In the genomic region with DNA sequence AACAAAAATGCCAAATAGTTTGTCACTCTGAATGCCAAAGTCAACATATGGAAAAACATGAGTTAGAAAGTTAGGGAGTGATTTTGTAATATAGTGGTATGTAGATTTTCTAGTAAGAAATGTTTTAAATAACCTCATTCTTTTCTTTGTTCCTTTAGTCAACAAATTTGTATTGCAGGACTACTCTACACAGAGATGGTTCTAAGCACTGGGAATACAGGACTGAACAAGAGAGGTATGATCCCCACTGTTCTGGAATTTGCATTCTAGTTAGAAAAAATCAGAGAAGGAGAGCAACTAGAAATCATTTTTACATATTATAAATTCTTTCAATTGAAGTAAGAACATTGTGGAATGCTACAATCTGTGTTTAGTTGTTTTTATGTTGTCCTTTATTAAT, we compare ENCODE assay signal across 19 cellular contexts.
DNase-seq lines count a peak whose midpoint lies in the region; ATAC-seq, FAIRE-seq and TF ChIP-seq lines count a peak whose summit lies in the region.
"Had no signal": no experiment of that assay in that cellular context is flagged by ENCODE, and none has a peak within 500 bp of the region (broad histone marks: within the 10 kb centered on the region; RNA-seq: fewer than 3 reads in every experiment).

No MANE protein-coding gene starts in this region.

- no peak overlapping the region for H2AFZ ChIP-seq in GM23338

- H3K4me2 ChIP-seq in GM23338 = no peak overlapping the region
- H3K4me2 ChIP-seq: BLaER1 had no signal

- H3K9me3 Mint-ChIP-seq in GM23338 = peaks cover 25% of the 10 kb centered on the region

- TF ChIP-seq CTCF in GM23338 (conservative IDR thresholded peaks at IDR 0.05; ENCODE audit: low read depth in 2 of 2) = no peak
- no peak for TF ChIP-seq CTCF in bronchial epithelial cell (IDR thresholded peaks at IDR 0.05; ENCODE audit: insufficient read depth, low read length, severe bottlenecking)
- no peak for TF ChIP-seq CTCF in epithelial cell of esophagus (IDR thresholded peaks at IDR 0.05; ENCODE audit: insufficient read depth, low read depth, low read length, missing control alignments)
- no peak for TF ChIP-seq CTCF in pancreas (IDR thresholded peaks at IDR 0.05)

- no peak for DNase-seq in GM23338 (ENCODE audit: low spot score)
- peak; percentile 5 for DNase-seq in bronchial epithelial cell (ENCODE audit: low read depth)
- peak; percentile 13 for DNase-seq in epithelial cell of esophagus (ENCODE audit: low read depth)
- DNase-seq in activated effector memory CD4-positive, alpha-beta T cell treated with anti-CD3 and anti-CD28 coated beads, Interleukin-2, amount 50 U/mL, for 16 hours = no peak
- DNase-seq in pancreas = no peak
- no peak for DNase-seq in COLO829 (ENCODE audit: low spot score)
- DNase-seq: 8988T; Calu3; CD4-positive, alpha-beta memory T cell; DMS 273 treated with DMSO at 0.1 percent for 48 hours; GDM1; H9 had no signal

- H3K4me1 ChIP-seq in GM23338 (ENCODE audit: insufficient read depth) (no peaks in the 10 kb centered on the region; the same call in 1 of the 2 replicates), pancreas (no peaks in the 10 kb centered on the region)
- H3K4me1 ChIP-seq: BLaER1 had no signal

- no peak overlapping the region for H3K4me3 ChIP-seq in GM23338
- H3K4me3 ChIP-seq in bronchial epithelial cell (ENCODE audit: low read depth, low read length) = no peak overlapping the region
- no peak overlapping the region for H3K4me3 ChIP-seq in epithelial cell of esophagus (ENCODE audit: low read length)
- H3K4me3 ChIP-seq in pancreas = no peak overlapping the region
- H3K4me3 ChIP-seq: BLaER1 had no signal

- H3K9me3 ChIP-seq in pancreas = no peaks in the 10 kb centered on the region
- H3K9me3 ChIP-seq: BLaER1 had no signal

- ATAC-seq in GM23338 (no peak), pancreas (no peak), GM18520 (IDR thresholded peaks at IDR 0.05; ENCODE audit: unreplicated experiment) (no peak)
- ATAC-seq: HepG2 had no signal

- peaks cover 2% of the 10 kb centered on the region for H3K27me3 Mint-ChIP-seq in GM23338 (ENCODE audit: insufficient read depth, low read depth, poor library complexity)
- H3K27me3 Mint-ChIP-seq: CD4-positive, alpha-beta memory T cell; IgD-negative memory B cell had no signal

- 0 out of 2 replicates have a peak overlapping the region, but pooled peaks have one; percentile 16 for H3K27ac Mint-ChIP-seq in GM23338
- H3K27ac Mint-ChIP-seq: CD14-positive monocyte; CD4-positive, alpha-beta memory T cell; IgD-negative memory B cell had no signal

- H3K27me3 ChIP-seq in GM23338 (ENCODE audit: insufficient read depth) = no peaks in the 10 kb centered on the region
- no peaks in the 10 kb centered on the region for H3K27me3 ChIP-seq in bronchial epithelial cell (ENCODE audit: control insufficient read depth, insufficient read depth, low read length)
- no peaks in the 10 kb centered on the region for H3K27me3 ChIP-seq in pancreas
- H3K27me3 ChIP-seq: BLaER1 had no signal

- no peaks in the 10 kb centered on the region for H3F3A ChIP-seq in GM23338 (replicated peaks; ENCODE audit: low read depth)

- H3K27ac ChIP-seq in GM23338 (ENCODE audit: low read depth) (no peak overlapping the region), pancreas (no peak overlapping the region)
- H3K27ac ChIP-seq: BLaER1 had no signal

- no peaks in the 10 kb centered on the region for H3K36me3 ChIP-seq in GM23338 (ENCODE audit: insufficient read depth)
- no peaks in the 10 kb centered on the region for H3K36me3 ChIP-seq in bronchial epithelial cell (ENCODE audit: control insufficient read depth, insufficient read depth, low read length)
- no peaks in the 10 kb centered on the region for H3K36me3 ChIP-seq in pancreas
- H3K36me3 ChIP-seq: BLaER1 had no signal

- H3K36me3 Mint-ChIP-seq in GM23338 (ENCODE audit: low read depth) = peaks cover 25% of the 10 kb centered on the region
- H3K36me3 Mint-ChIP-seq: CD14-positive monocyte; CD4-positive, alpha-beta memory T cell had no signal

- no peaks in the 10 kb centered on the region for H3K79me2 ChIP-seq in GM23338 (replicated peaks; ENCODE audit: insufficient read depth)

- no peak overlapping the region for H3K4me3 Mint-ChIP-seq in GM23338
- H3K4me3 Mint-ChIP-seq: CD14-positive monocyte; CD4-positive, alpha-beta memory T cell; H9; IgD-negative memory B cell had no signal

- peaks cover 23% of the 10 kb centered on the region for H3K4me1 Mint-ChIP-seq in GM23338
- H3K4me1 Mint-ChIP-seq: CD14-positive monocyte; CD4-positive, alpha-beta memory T cell; IgD-negative memory B cell had no signal

- FAIRE-seq in bronchial epithelial cell (lab: Jason Lieb, UNC) = no peak
- no peak for FAIRE-seq in pancreas (lab: Jason Lieb, UNC)
- FAIRE-seq: GM12892, H1, HepG2 had no signal

- no peaks in the 10 kb centered on the region for H4K20me1 ChIP-seq in GM23338 (replicated peaks; ENCODE audit: insufficient read depth)
- H4K20me1 ChIP-seq: BLaER1 had no signal

- H3K9me2 ChIP-seq in GM23338 (ENCODE audit: insufficient read depth) = no peaks in the 10 kb centered on the region

- intact Hi-C loops in pancreas (cut with DNase I) = no loop called here

TF ChIP-seq in GM23338, 12 proteins besides CTCF, POLR2A, EP300 and RAD21 (continues in another document):
- no peak for TF ChIP-seq EZH2 (IDR thresholded peaks at IDR 0.05; ENCODE audit: low read depth, unreplicated experiment)
- TF ChIP-seq, protein P1, sequence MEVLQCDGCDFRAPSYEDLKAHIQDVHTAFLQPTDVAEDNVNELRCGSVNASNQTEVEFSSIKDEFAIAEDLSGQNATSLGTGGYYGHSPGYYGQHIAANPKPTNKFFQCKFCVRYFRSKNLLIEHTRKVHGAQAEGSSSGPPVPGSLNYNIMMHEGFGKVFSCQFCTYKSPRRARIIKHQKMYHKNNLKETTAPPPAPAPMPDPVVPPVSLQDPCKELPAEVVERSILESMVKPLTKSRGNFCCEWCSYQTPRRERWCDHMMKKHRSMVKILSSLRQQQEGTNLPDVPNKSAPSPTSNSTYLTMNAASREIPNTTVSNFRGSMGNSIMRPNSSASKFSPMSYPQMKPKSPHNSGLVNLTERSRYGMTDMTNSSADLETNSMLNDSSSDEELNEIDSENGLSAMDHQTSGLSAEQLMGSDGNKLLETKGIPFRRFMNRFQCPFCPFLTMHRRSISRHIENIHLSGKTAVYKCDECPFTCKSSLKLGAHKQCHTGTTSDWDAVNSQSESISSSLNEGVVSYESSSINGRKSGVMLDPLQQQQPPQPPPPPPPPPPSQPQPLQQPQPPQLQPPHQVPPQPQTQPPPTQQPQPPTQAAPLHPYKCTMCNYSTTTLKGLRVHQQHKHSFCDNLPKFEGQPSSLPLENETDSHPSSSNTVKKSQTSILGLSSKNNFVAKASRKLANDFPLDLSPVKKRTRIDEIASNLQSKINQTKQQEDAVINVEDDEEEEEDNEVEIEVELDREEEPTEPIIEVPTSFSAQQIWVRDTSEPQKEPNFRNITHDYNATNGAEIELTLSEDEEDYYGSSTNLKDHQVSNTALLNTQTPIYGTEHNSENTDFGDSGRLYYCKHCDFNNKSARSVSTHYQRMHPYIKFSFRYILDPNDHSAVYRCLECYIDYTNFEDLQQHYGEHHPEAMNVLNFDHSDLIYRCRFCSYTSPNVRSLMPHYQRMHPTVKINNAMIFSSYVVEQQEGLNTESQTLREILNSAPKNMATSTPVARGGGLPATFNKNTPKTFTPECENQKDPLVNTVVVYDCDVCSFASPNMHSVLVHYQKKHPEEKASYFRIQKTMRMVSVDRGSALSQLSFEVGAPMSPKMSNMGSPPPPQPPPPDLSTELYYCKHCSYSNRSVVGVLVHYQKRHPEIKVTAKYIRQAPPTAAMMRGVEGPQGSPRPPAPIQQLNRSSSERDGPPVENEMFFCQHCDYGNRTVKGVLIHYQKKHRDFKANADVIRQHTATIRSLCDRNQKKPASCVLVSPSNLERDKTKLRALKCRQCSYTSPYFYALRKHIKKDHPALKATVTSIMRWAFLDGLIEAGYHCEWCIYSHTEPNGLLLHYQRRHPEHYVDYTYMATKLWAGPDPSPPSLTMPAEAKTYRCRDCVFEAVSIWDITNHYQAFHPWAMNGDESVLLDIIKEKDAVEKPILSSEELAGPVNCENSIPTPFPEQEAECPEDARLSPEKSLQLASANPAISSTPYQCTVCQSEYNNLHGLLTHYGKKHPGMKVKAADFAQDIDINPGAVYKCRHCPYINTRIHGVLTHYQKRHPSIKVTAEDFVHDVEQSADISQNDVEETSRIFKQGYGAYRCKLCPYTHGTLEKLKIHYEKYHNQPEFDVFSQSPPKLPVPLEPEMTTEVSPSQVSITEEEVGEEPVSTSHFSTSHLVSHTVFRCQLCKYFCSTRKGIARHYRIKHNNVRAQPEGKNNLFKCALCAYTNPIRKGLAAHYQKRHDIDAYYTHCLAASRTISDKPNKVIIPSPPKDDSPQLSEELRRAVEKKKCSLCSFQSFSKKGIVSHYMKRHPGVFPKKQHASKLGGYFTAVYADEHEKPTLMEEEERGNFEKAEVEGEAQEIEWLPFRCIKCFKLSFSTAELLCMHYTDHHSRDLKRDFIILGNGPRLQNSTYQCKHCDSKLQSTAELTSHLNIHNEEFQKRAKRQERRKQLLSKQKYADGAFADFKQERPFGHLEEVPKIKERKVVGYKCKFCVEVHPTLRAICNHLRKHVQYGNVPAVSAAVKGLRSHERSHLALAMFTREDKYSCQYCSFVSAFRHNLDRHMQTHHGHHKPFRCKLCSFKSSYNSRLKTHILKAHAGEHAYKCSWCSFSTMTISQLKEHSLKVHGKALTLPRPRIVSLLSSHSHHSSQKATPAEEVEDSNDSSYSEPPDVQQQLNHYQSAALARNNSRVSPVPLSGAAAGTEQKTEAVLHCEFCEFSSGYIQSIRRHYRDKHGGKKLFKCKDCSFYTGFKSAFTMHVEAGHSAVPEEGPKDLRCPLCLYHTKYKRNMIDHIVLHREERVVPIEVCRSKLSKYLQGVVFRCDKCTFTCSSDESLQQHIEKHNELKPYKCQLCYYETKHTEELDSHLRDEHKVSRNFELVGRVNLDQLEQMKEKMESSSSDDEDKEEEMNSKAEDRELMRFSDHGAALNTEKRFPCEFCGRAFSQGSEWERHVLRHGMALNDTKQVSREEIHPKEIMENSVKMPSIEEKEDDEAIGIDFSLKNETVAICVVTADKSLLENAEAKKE (CRISPR knock-in tag; IDR thresholded peaks at IDR 0.05) = no peak
- no peak for TF ChIP-seq NANOG (IDR thresholded peaks at IDR 0.05; ENCODE audit: borderline replicate concordance)
- no peak for TF ChIP-seq CREB1 (CRISPR knock-in tag; IDR thresholded peaks at IDR 0.05; ENCODE audit: low read depth)
- no peak for TF ChIP-seq ETS1 (IDR thresholded peaks at IDR 0.05)
- no peak for TF ChIP-seq POLR2AphosphoS5 (IDR thresholded peaks at IDR 0.05; ENCODE audit: low read depth)
- no peak for TF ChIP-seq JUNB (IDR thresholded peaks at IDR 0.05; ENCODE audit: unreplicated experiment)

Comparison
In these comparisons a context has a peak if more than half of its experiments do, and no peak if none do; other contexts are left out.
1. DNase-seq: peak in bronchial epithelial cell (single experiment) and epithelial cell of esophagus (single experiment); none in GM23338 (single experiment), activated effector memory CD4-positive, alpha-beta T cell treated with anti-CD3 and anti-CD28 coated beads, Interleukin-2, amount 50 U/mL, for 16 hours (single experiment), pancreas (0 of 6) and COLO829 (single experiment).